Comparison of ENCODE assay signal across 1 cellular context in genomic region chr2:191738667-191739066, GRCh38.
TF ChIP-seq lines count a peak whose summit lies in the region.

No MANE protein-coding gene starts in this region.

TF ChIP-seq in K562, 482 proteins besides CTCF, POLR2A, EP300 and RAD21 (continued from another document):
- TF ChIP-seq THRA (IDR thresholded peaks at IDR 0.05) = no peak
- no peak for TF ChIP-seq ZNF445 (CRISPR knock-in tag; IDR thresholded peaks at IDR 0.05; ENCODE audit: low read depth)
